In genomic region chrX:78102100-78102499, GRCh38 we compare ENCODE assay signal across 1 cellular context.
TF ChIP-seq lines count a peak whose summit lies in the region.

No MANE protein-coding gene starts in this region.

TF ChIP-seq in HepG2, 621 proteins besides CTCF, POLR2A, EP300 and RAD21:
- TF ChIP-seq NFYB (CRISPR knock-in tag; IDR thresholded peaks at IDR 0.05): peak; percentile 36; the same call in 1 of the 2 replicates
- TF ChIP-seq ZNF672 (CRISPR knock-in tag; IDR thresholded peaks at IDR 0.05): no peak
- peak; percentile 42; the same call in 1 of the 2 replicates for TF ChIP-seq NFYC (CRISPR knock-in tag; IDR thresholded peaks at IDR 0.05)
